In genomic region chr16:57825298-57826039, GRCh38 we compare ENCODE assay signal across 16 cellular contexts. TPM values are rescaled to one million over a fixed set of nuclear protein-coding genes. Genes with fewer than 3 reads are reported as not detected.
"Had no signal": no experiment of that assay in that cellular context is flagged by ENCODE, and none has a peak within 500 bp of the region (broad histone marks: within the 10 kb centered on the region; RNA-seq: fewer than 3 reads in every experiment).

No MANE protein-coding gene starts in this region.

- H3K36me3 ChIP-seq: brain microvascular endothelial cell, transverse colon had no signal

- H3K9me3 ChIP-seq: transverse colon had no signal

- H3K27me3 ChIP-seq: brain microvascular endothelial cell, transverse colon had no signal

- DNase-seq: activated CD4-positive, alpha-beta T cell treated with anti-CD3 and anti-CD28 coated beads, Interleukin-2, amount 10 ng/mL, durations not matched to agents 7 days and 5 days; activated CD8-positive, alpha-beta memory T cell treated with anti-CD3 and anti-CD28 coated beads for 24 hours; activated naive CD8-positive, alpha-beta T cell treated with anti-CD3 and anti-CD28 coated beads, Interleukin-2, amount 10 ng/mL, durations not matched to agents 7 days and 5 days; brain microvascular endothelial cell; effector memory CD4-positive, alpha-beta T cell; head of caudate nucleus; immature natural killer cell; natural killer cell; stimulated activated CD4-positive, alpha-beta T cell treated with anti-CD3 and anti-CD28 coated beads, Interleukin-15, amount 100 ng/mL, for 24 hours; stimulated activated CD4-positive, alpha-beta T cell treated with anti-CD3 and anti-CD28 coated beads, Interleukin-4, amount 100 ng/mL, for 1 hour; stimulated activated naive CD4-positive, alpha-beta T cell; substantia nigra; T-cell; T-helper 9 cell; transverse colon had no signal

- ATAC-seq: natural killer cell, T-cell had no signal

- H3K27ac ChIP-seq: brain microvascular endothelial cell, transverse colon had no signal

- H3K4me3 ChIP-seq: skin epidermis, transverse colon had no signal

RNA-seq across cellular contexts. Expression of gene KIFC3, which starts 23.2 kb away (rescaled TPM):
- total RNA-seq: activated CD4-positive, alpha-beta T cell treated with anti-CD3 and anti-CD28 coated beads, Interleukin-2, amount 10 ng/mL, durations not matched to agents 7 days and 5 days had no signal
